In genomic region chr6:155499574-155499973, GRCh38 we compare ENCODE assay signal across 29 cellular contexts. TPM values are rescaled to one million over a fixed set of nuclear protein-coding genes. Genes with fewer than 3 reads are reported as not detected.
DNase-seq lines count a peak whose midpoint lies in the region; ATAC-seq, FAIRE-seq and TF ChIP-seq lines count a peak whose summit lies in the region.
"Had no signal": no experiment of that assay in that cellular context is flagged by ENCODE, and none has a peak within 500 bp of the region (broad histone marks: within the 10 kb centered on the region; RNA-seq: fewer than 3 reads in every experiment).

No MANE protein-coding gene starts in this region.

- no peaks in the 10 kb centered on the region for H3K27me3 Mint-ChIP-seq in GM23338 (ENCODE audit: insufficient read depth, low read depth, poor library complexity)
- H3K27me3 Mint-ChIP-seq: CD4-positive, alpha-beta memory T cell; CD4-positive, CD25-positive, alpha-beta regulatory T cell had no signal

- BruUV-seq in IMR-90 (replicated peaks; lab: Mats Ljungman, UMichigan): no TSS peak

- H2BK120ac ChIP-seq in IMR-90 (ENCODE audit: low read depth, low read length): no peak overlapping the region
- H2BK120ac ChIP-seq in neuronal stem cell (ENCODE audit: low read depth, low read length): no peak overlapping the region

- H3K27me3 ChIP-seq in GM23338 (ENCODE audit: insufficient read depth) (no peaks in the 10 kb centered on the region), IMR-90 (ENCODE audit: control insufficient read depth, insufficient read depth, low read length) (no peaks in the 10 kb centered on the region), smooth muscle cell (ENCODE audit: low read depth) (no peaks in the 10 kb centered on the region), neuronal stem cell (ENCODE audit: control insufficient read depth in 3 of 3, insufficient read depth in 3 of 3, low read depth in 1 of 3, low read length in 3 of 3) (no peaks in the 10 kb centered on the region)
- H3K27me3 ChIP-seq: BE2C, BLaER1 had no signal

- no CpG with 5 or more reads among the region's 4 CpGs for WGBS in IMR-90 (ENCODE audit: extremely low coverage in 2 of 2, insufficient read length in 1 of 2), 2 experiments
- WGBS in smooth muscle cell (ENCODE audit: low lambda C conversion rate): 89% methylated on average over 4 of the region's 4 CpGs
- no CpG with 5 or more reads among the region's 4 CpGs for WGBS in neuronal stem cell (ENCODE audit: extremely low coverage in 2 of 2, insufficient read length in 2 of 2, insufficient replicate concordance in 1 of 2), 2 donors

- no peak overlapping the region for H4K5ac ChIP-seq in IMR-90 (ENCODE audit: low read depth, low read length)

- no peaks in the 10 kb centered on the region for H3K79me2 ChIP-seq in GM23338 (replicated peaks; ENCODE audit: insufficient read depth)
- H3K79me2 ChIP-seq in smooth muscle cell (ENCODE audit: low read depth): no peaks in the 10 kb centered on the region

- no peak overlapping the region for H3K4me3 ChIP-seq in GM23338
- H3K4me3 ChIP-seq in IMR-90 (ENCODE audit: insufficient read depth, low read depth, low read length): no peak overlapping the region
- no peak overlapping the region for H3K4me3 ChIP-seq in smooth muscle cell
- no peak overlapping the region for H3K4me3 ChIP-seq in neuronal stem cell (ENCODE audit: low read length in 2 of 2)
- H3K4me3 ChIP-seq: BLaER1, GM12878 had no signal

- H3K27ac ChIP-seq in GM23338 (ENCODE audit: low read depth) (no peak overlapping the region), IMR-90 (ENCODE audit: insufficient read depth, low read length) (no peak overlapping the region), smooth muscle cell (ENCODE audit: low read depth) (no peak overlapping the region), neuronal stem cell (replicated peaks; ENCODE audit: low read length) (no peak overlapping the region), RWPE1 (no peak overlapping the region)
- H3K27ac ChIP-seq: BLaER1 had no signal

- intact Hi-C loops in IMR-90 (cut with micrococcal nuclease): loop anchor here (5.0 kb wide), 1 partner anchor 322 kb away; no protein-coding TSS in a partner anchor

- peak overlapping the region; percentile 62; the same call in 1 of the 2 replicates for H4K91ac ChIP-seq in IMR-90 (ENCODE audit: insufficient read depth, low read depth, low read length)
- H4K91ac ChIP-seq in neuronal stem cell (ENCODE audit: low read depth, low read length, poor library complexity): no peak overlapping the region

- ATAC-seq in GM23338 (no peak), IMR-90 (ENCODE audit: low read depth) (no peak)
- ATAC-seq: GM12878 had no signal

- H3K79me1 ChIP-seq in IMR-90 (ENCODE audit: low read depth in 1 of 2, low read length in 2 of 2) (no peaks in the 10 kb centered on the region), neuronal stem cell (ENCODE audit: low read depth, low read length) (no peaks in the 10 kb centered on the region)

- no peak overlapping the region for H3K9ac ChIP-seq in IMR-90 (ENCODE audit: low read depth, low read length)
- H3K9ac ChIP-seq in smooth muscle cell (ENCODE audit: low read depth): no peak overlapping the region
- no peak overlapping the region for H3K9ac ChIP-seq in neuronal stem cell (ENCODE audit: low read depth, low read length, poor library complexity)
- H3K9ac ChIP-seq: BLaER1 had no signal

- H2BK5ac ChIP-seq in IMR-90 (ENCODE audit: low read depth, low read length, poor library complexity, severe bottlenecking) (no peak overlapping the region), neuronal stem cell (ENCODE audit: low read length) (no peak overlapping the region)

- H3K4me1 Mint-ChIP-seq in GM23338: peaks cover 2% of the 10 kb centered on the region; the same call in 1 of the 3 replicates
- H3K4me1 Mint-ChIP-seq: CD4-positive, alpha-beta memory T cell; CD8-positive, alpha-beta memory T cell had no signal

- H3K36me3 ChIP-seq in GM23338 (ENCODE audit: insufficient read depth) (no peaks in the 10 kb centered on the region), IMR-90 (ENCODE audit: control insufficient read depth, insufficient read depth, low read length) (no peaks in the 10 kb centered on the region), smooth muscle cell (ENCODE audit: low read depth) (no peaks in the 10 kb centered on the region), neuronal stem cell (replicated peaks in 1 of 2; ENCODE audit: control insufficient read depth in 2 of 2, insufficient read depth in 2 of 2, low read length in 2 of 2) (no peaks in the 10 kb centered on the region)
- H3K36me3 ChIP-seq: BE2C, BLaER1 had no signal

- H3K9me3 ChIP-seq in IMR-90 (ENCODE audit: control insufficient read depth, insufficient read depth, low read length) (no peaks in the 10 kb centered on the region), smooth muscle cell (replicated peaks; ENCODE audit: low read depth) (no peaks in the 10 kb centered on the region), neuronal stem cell (replicated peaks in 1 of 2; ENCODE audit: control insufficient read depth in 2 of 2, insufficient read depth in 1 of 2, low read depth in 1 of 2, low read length in 2 of 2) (no peaks in the 10 kb centered on the region)
- H3K9me3 ChIP-seq: BE2C had no signal

- H3K36me3 Mint-ChIP-seq in GM23338 (ENCODE audit: low read depth): no peaks in the 10 kb centered on the region
- H3K36me3 Mint-ChIP-seq: CD14-positive monocyte; CD4-positive, alpha-beta memory T cell; CD4-positive, CD25-positive, alpha-beta regulatory T cell; CD8-positive, alpha-beta memory T cell had no signal

- DNase-seq in GM12891 (ENCODE audit: insufficient read length, low spot score): no peak
- DNase-seq in GM23338 (ENCODE audit: low spot score): no peak
- no peak for DNase-seq in IMR-90
- DNase-seq in smooth muscle cell (lab: John Stamatoyannopoulos, UW; ENCODE audit: unreplicated experiment): no peak
- DNase-seq in neuronal stem cell (ENCODE audit: low spot score): no peak
- no peak for DNase-seq in GM20000 (ENCODE audit: low spot score)
- no peak for DNase-seq in RWPE1 (ENCODE audit: low spot score)
- DNase-seq: 8988T; ACHN; BE2C; C1 segment of cervical spinal cord; CD4-positive, alpha-beta memory T cell; CD4-positive, CD25-positive, alpha-beta regulatory T cell; CD8-positive, alpha-beta memory T cell; COR-L47; DMS 273 treated with DMSO at 0.1 percent for 48 hours; DMS153; DMS53; DMS79; DND-41; EL; GDM1 had no signal

- H3K9me2 ChIP-seq in GM23338 (ENCODE audit: insufficient read depth): no peaks in the 10 kb centered on the region

- H2AK5ac ChIP-seq in IMR-90 (ENCODE audit: low read depth, low read length) (no peak overlapping the region), neuronal stem cell (ENCODE audit: low read depth, low read length) (no peak overlapping the region)

- H3K23ac ChIP-seq in IMR-90 (ENCODE audit: low read depth, low read length) (no peak overlapping the region), neuronal stem cell (ENCODE audit: low read depth, low read length, poor library complexity) (no peak overlapping the region)

- no peak overlapping the region for H2AK9ac ChIP-seq in IMR-90 (replicated peaks; ENCODE audit: low read depth, low read length, poor library complexity)

- no peak overlapping the region for H3K56ac ChIP-seq in IMR-90 (ENCODE audit: extremely low read depth, insufficient read depth, low read length)

- H4K20me1 ChIP-seq in GM23338 (replicated peaks; ENCODE audit: insufficient read depth): no peaks in the 10 kb centered on the region
- no peaks in the 10 kb centered on the region for H4K20me1 ChIP-seq in IMR-90 (ENCODE audit: insufficient read depth, low read length)
- H4K20me1 ChIP-seq in smooth muscle cell (ENCODE audit: low read depth): no peaks in the 10 kb centered on the region
- H4K20me1 ChIP-seq: BLaER1 had no signal

- no peak overlapping the region for H2BK12ac ChIP-seq in neuronal stem cell (ENCODE audit: low read length)

- CTCF ChIA-PET in IMR-90 (lab: Yijun Ruan, JAX): interaction anchor here (1.1 to 1.2 kb wide), 2 partner anchors 10 to 159 kb away, joined by 3 read pairs; no protein-coding TSS in a partner anchor
- CTCF ChIA-PET in RWPE1 (lab: Yijun Ruan, JAX): no interaction called here

- POLR2A ChIA-PET in IMR-90 (lab: Charles Lee; ENCODE audit: unreplicated experiment) (no interaction called here), RWPE1 (lab: Yijun Ruan, JAX; ENCODE audit: low non-redundant PET) (no interaction called here)

- no peak overlapping the region for H2BK20ac ChIP-seq in IMR-90 (ENCODE audit: low read depth, low read length)

- H3F3A ChIP-seq in GM23338 (replicated peaks; ENCODE audit: low read depth) (no peaks in the 10 kb centered on the region), smooth muscle cell (ENCODE audit: low read depth) (peaks cover 4% of the 10 kb centered on the region)

- H3K4me1 ChIP-seq in GM23338 (ENCODE audit: insufficient read depth): no peaks in the 10 kb centered on the region
- H3K4me1 ChIP-seq in IMR-90 (ENCODE audit: control insufficient read depth, insufficient read depth, low read length): peaks cover 7% of the 10 kb centered on the region
- H3K4me1 ChIP-seq in smooth muscle cell (ENCODE audit: low read depth): peaks cover 10% of the 10 kb centered on the region
- no peaks in the 10 kb centered on the region for H3K4me1 ChIP-seq in neuronal stem cell (ENCODE audit: control insufficient read depth in 2 of 2, insufficient read depth in 1 of 2, low read depth in 1 of 2, low read length in 2 of 2)
- H3K4me1 ChIP-seq: BLaER1 had no signal

- H3K9me3 Mint-ChIP-seq in GM23338: peaks cover 8% of the 10 kb centered on the region; the same call in 1 of the 3 replicates

- TF ChIP-seq CTCF in GM23338 (conservative IDR thresholded peaks at IDR 0.05; ENCODE audit: low read depth in 2 of 2): no peak
- TF ChIP-seq CTCF in IMR-90 (conservative IDR thresholded peaks at IDR 0.05; ENCODE audit: low read depth, low read length): no peak
- no peak for TF ChIP-seq CTCF in smooth muscle cell (IDR thresholded peaks at IDR 0.05; ENCODE audit: borderline replicate concordance, insufficient read depth, poor library complexity, severe bottlenecking)
- TF ChIP-seq CTCF in GM20000 (IDR thresholded peaks at IDR 0.05; ENCODE audit: extremely low read depth, missing control alignments): no peak
- TF ChIP-seq CTCF in RWPE1 (conservative IDR thresholded peaks at IDR 0.05; ENCODE audit: low read depth): no peak

- H3K9me1 ChIP-seq in IMR-90 (ENCODE audit: insufficient read depth, low read length): no peaks in the 10 kb centered on the region

- H3K4ac ChIP-seq in IMR-90 (ENCODE audit: low read depth, low read length): no peak overlapping the region
- no peak overlapping the region for H3K4ac ChIP-seq in neuronal stem cell (ENCODE audit: low read length)

- H3K4me2 ChIP-seq in GM23338: no peak overlapping the region
- H3K4me2 ChIP-seq in IMR-90 (ENCODE audit: low read depth, low read length): no peak overlapping the region
- H3K4me2 ChIP-seq in smooth muscle cell: no peak overlapping the region
- no peak overlapping the region for H3K4me2 ChIP-seq in neuronal stem cell (ENCODE audit: insufficient read depth, low read length, poor library complexity, severe bottlenecking)
- H3K4me2 ChIP-seq: BLaER1 had no signal

- H4K8ac ChIP-seq in IMR-90 (ENCODE audit: low read depth in 2 of 2, low read length in 2 of 2) (no peak overlapping the region), neuronal stem cell (ENCODE audit: low read depth, low read length) (no peak overlapping the region)

- H3K27ac Mint-ChIP-seq in GM23338: no peak overlapping the region
- H3K27ac Mint-ChIP-seq: CD14-positive monocyte; CD4-positive, alpha-beta memory T cell; CD4-positive, CD25-positive, alpha-beta regulatory T cell; CD8-positive, alpha-beta memory T cell had no signal

- peak overlapping the region; percentile 62; the same call in 1 of the 2 replicates for H3K18ac ChIP-seq in IMR-90 (ENCODE audit: low read depth, low read length)
- no peak overlapping the region for H3K18ac ChIP-seq in neuronal stem cell (ENCODE audit: low read length)

- TF ChIP-seq POLR2A in GM12891 (IDR thresholded peaks at IDR 0.05; ENCODE audit: low read depth, low read length): no peak
- TF ChIP-seq POLR2A in IMR-90 (IDR thresholded peaks at IDR 0.05; ENCODE audit: low read depth, low read length): no peak

- H2BK15ac ChIP-seq in IMR-90 (ENCODE audit: low read depth, low read length): no peak overlapping the region
- H2BK15ac ChIP-seq in neuronal stem cell (ENCODE audit: low read length): no peak overlapping the region

- in situ Hi-C loops in IMR-90 (cut with MboI; ENCODE audit: low sequenced_read_pairs): loop anchor here (5.0 to 10.0 kb wide), 2 partner anchors 172 to 315 kb away; no protein-coding TSS in a partner anchor

- FAIRE-seq in GM12891 (lab: Jason Lieb, UNC): peak; percentile 59
- FAIRE-seq: A204.1, GM12878 had no signal

- no peak for TF ChIP-seq RAD21 in IMR-90 (IDR thresholded peaks at IDR 0.05; ENCODE audit: low read length)

- H3K14ac ChIP-seq in IMR-90 (replicated peaks; ENCODE audit: low read depth, low read length) (no peak overlapping the region), neuronal stem cell (ENCODE audit: low read length) (no peak overlapping the region)

- dilution Hi-C loops in IMR-90 (cut with HindIII; ENCODE audit: low sequenced_read_pairs, unreplicated experiment): no loop called here

- no peak overlapping the region for H3K4me3 Mint-ChIP-seq in GM23338
- H3K4me3 Mint-ChIP-seq: CD14-positive monocyte; CD4-positive, alpha-beta memory T cell; CD4-positive, CD25-positive, alpha-beta regulatory T cell; CD8-positive, alpha-beta memory T cell had no signal

- H2AFZ ChIP-seq in GM23338: 0 out of 2 replicates have a peak overlapping the region, but pooled peaks have one; percentile 47
- no peak overlapping the region for H2AFZ ChIP-seq in IMR-90 (replicated peaks; ENCODE audit: low read length, poor library complexity)
- H2AFZ ChIP-seq in smooth muscle cell (ENCODE audit: low read depth): peak overlapping the region; percentile 25
- no peak overlapping the region for H2AFZ ChIP-seq in neuronal stem cell (ENCODE audit: low read length)

RNA-seq across cellular contexts. Expression of gene NOX3, which starts 43.9 kb away (rescaled TPM):
- not detected for polyA plus RNA-seq in GM12891 (2012; ENCODE audit: low read depth, missing spikeins)
- total RNA-seq in GM23338 (2014; rRNA removed; shearing (Covaris generic)): not detected in 2 replicates
- not detected in 2 replicates for polyA plus RNA-seq in GM23338 (2016; fragmentation: Nextera tagmentation; extraction: Ambion mirVana)
- total RNA-seq in IMR-90 (2012; rRNA removed): not detected in 2 replicates
- not detected in 2 replicates for polyA plus RNA-seq in IMR-90 (2012; rRNA removed)
- not detected in 2 replicates for polyA plus RNA-seq in IMR-90 (2012; cell fraction: cytosol; rRNA removed)
- not detected in 2 replicates for polyA plus RNA-seq in IMR-90 (2012; cell fraction: nucleus; rRNA removed; ENCODE audit: low replicate concordance)
- total RNA-seq in smooth muscle cell: not detected in 2 replicates
- not detected in 2 replicates for polyA plus RNA-seq in smooth muscle cell
- not detected for polyA plus RNA-seq in neuronal stem cell (2013, experiment 1 of 2)
- not detected for polyA plus RNA-seq in neuronal stem cell (2013, experiment 2 of 2)
- total RNA-seq: A673; CD4-positive, alpha-beta memory T cell; CD4-positive, CD25-positive, alpha-beta regulatory T cell; CD8-positive, alpha-beta memory T cell; Daoy; GM12878 had no signal
- polyA plus RNA-seq: AG04450; CD14-positive monocyte; CD4-positive, alpha-beta memory T cell; CD4-positive, CD25-positive, alpha-beta regulatory T cell; CD8-positive, alpha-beta memory T cell; GM12878 had no signal

Comparison
In these comparisons a context has a peak if more than half of its experiments do, and no peak if none do; other contexts are left out.
1. H2AFZ ChIP-seq: peak in GM23338 (single experiment) and smooth muscle cell (single experiment); none in IMR-90 (single experiment) and neuronal stem cell (single experiment).